9 cellular contexts compared by ENCODE assay signal in the genomic region with DNA sequence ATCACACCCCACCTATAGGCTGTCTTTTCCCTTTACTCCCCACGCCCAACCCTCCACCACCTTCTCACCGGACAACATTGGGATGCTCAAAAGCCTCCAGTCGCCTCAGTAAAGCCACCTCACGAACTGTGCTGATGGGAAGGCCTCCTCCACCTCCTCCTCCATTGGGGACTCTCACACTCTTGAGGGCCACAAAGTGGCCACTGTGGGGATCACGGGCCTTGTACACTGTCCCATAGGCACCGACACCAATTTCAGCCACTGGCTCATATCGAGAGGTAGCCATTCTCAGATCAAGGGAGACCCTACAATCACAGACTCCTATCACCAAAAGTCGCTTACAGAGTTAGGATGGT. TPM values are rescaled to one million over a fixed set of nuclear protein-coding genes. Genes with fewer than 3 reads are reported as not detected.
DNase-seq lines count a peak whose midpoint lies in the region; ATAC-seq and TF ChIP-seq lines count a peak whose summit lies in the region.
"Had no signal": no experiment of that assay in that cellular context is flagged by ENCODE, and none has a peak within 500 bp of the region (broad histone marks: within the 10 kb centered on the region; RNA-seq: fewer than 3 reads in every experiment).

No MANE protein-coding gene starts in this region.

- 13% methylated on average over 4 of the region's 8 CpGs for WGBS in suprapubic skin

- peaks cover 46% of the 10 kb centered on the region for H3K36me3 Mint-ChIP-seq in activated CD4-positive, alpha-beta T cell treated with anti-CD3 and anti-CD28 coated beads for 36 hours (ENCODE audit: low read depth)
- H3K36me3 Mint-ChIP-seq in activated naive CD8-positive, alpha-beta T cell treated with anti-CD3 and anti-CD28 coated beads for 36 hours = peaks cover 38% of the 10 kb centered on the region

- peaks cover 47% of the 10 kb centered on the region for H3K4me1 ChIP-seq in suprapubic skin

- no peak for ATAC-seq in activated CD4-positive, alpha-beta T cell treated with anti-CD3 and anti-CD28 coated beads for 36 hours
- ATAC-seq in HG02798 (IDR thresholded peaks at IDR 0.05; ENCODE audit: poor library complexity, unreplicated experiment) (no peak), HG02840 (IDR thresholded peaks at IDR 0.05; ENCODE audit: low FRiP score, unreplicated experiment) (no peak), GM21526 (IDR thresholded peaks at IDR 0.05; ENCODE audit: low FRiP score, unreplicated experiment) (no peak)

- TF ChIP-seq EP300 in suprapubic skin (IDR thresholded peaks at IDR 0.05) = no peak

- intact Hi-C loops in activated CD4-positive, alpha-beta T cell treated with anti-CD3 and anti-CD28 coated beads for 36 hours (cut with DNase I, micrococcal nuclease) = loop anchor here (5.0 to 10.0 kb wide), 4 partner anchors 96 to 1824 kb away; a partner anchor contains a TSS

- no peaks in the 10 kb centered on the region for H3K9me3 Mint-ChIP-seq in activated CD4-positive, alpha-beta T cell treated with anti-CD3 and anti-CD28 coated beads for 36 hours (ENCODE audit: low read depth)
- H3K9me3 Mint-ChIP-seq in activated naive CD8-positive, alpha-beta T cell treated with anti-CD3 and anti-CD28 coated beads for 36 hours = no peaks in the 10 kb centered on the region

- H3K36me3 ChIP-seq in kidney epithelial cell (ENCODE audit: control insufficient read depth, insufficient read depth, low read length) = peaks cover 2% of the 10 kb centered on the region
- peaks cover 32% of the 10 kb centered on the region for H3K36me3 ChIP-seq in suprapubic skin

- TF ChIP-seq CTCF in kidney epithelial cell (IDR thresholded peaks at IDR 0.05; ENCODE audit: insufficient read depth, low read length, poor library complexity, severe bottlenecking) (no peak), suprapubic skin (IDR thresholded peaks at IDR 0.05) (no peak)

- peaks cover 51% of the 10 kb centered on the region for H3K4me1 Mint-ChIP-seq in activated CD4-positive, alpha-beta T cell treated with anti-CD3 and anti-CD28 coated beads for 36 hours
- peaks cover 52% of the 10 kb centered on the region for H3K4me1 Mint-ChIP-seq in activated naive CD8-positive, alpha-beta T cell treated with anti-CD3 and anti-CD28 coated beads for 36 hours

- H3K27ac Mint-ChIP-seq in activated CD4-positive, alpha-beta T cell treated with anti-CD3 and anti-CD28 coated beads for 36 hours = peak overlapping the region; percentile 99
- H3K27ac Mint-ChIP-seq in activated naive CD8-positive, alpha-beta T cell treated with anti-CD3 and anti-CD28 coated beads for 36 hours = peak overlapping the region; percentile 100

- peak overlapping the region; percentile 90 for H3K27ac ChIP-seq in suprapubic skin

- POLR2A ChIA-PET in activated CD4-positive, alpha-beta T cell treated with anti-CD3 and anti-CD28 coated beads for 36 hours (lab: Charles Lee) = interaction anchor here (1.2 kb wide), 1 partner anchor 21 kb away, joined by 3 read pairs; a partner anchor contains a TSS

- H3K4me3 ChIP-seq in kidney epithelial cell (ENCODE audit: low read depth, low read length) = peak overlapping the region; percentile 72
- H3K4me3 ChIP-seq in suprapubic skin = peak overlapping the region; percentile 71

- H3K9me3 ChIP-seq in suprapubic skin = no peaks in the 10 kb centered on the region

- H3K27me3 Mint-ChIP-seq in activated CD4-positive, alpha-beta T cell treated with anti-CD3 and anti-CD28 coated beads for 36 hours = no peaks in the 10 kb centered on the region
- no peaks in the 10 kb centered on the region for H3K27me3 Mint-ChIP-seq in activated naive CD8-positive, alpha-beta T cell treated with anti-CD3 and anti-CD28 coated beads for 36 hours

- DNase-seq in activated CD4-positive, alpha-beta T cell treated with anti-CD3 and anti-CD28 coated beads for 36 hours = no peak
- no peak for DNase-seq in activated CD4-positive, alpha-beta T cell treated with anti-CD3 and anti-CD28 coated beads for 1 hour
- DNase-seq in activated naive CD8-positive, alpha-beta T cell treated with anti-CD3 and anti-CD28 coated beads for 36 hours = no peak
- no peak for DNase-seq in kidney epithelial cell (ENCODE audit: low read depth)
- no peak for DNase-seq in suprapubic skin (ENCODE audit: low spot score in 2 of 2)
- DNase-seq: NCI-H1092 had no signal

- H3K4me3 Mint-ChIP-seq in activated CD4-positive, alpha-beta T cell treated with anti-CD3 and anti-CD28 coated beads for 36 hours = peak overlapping the region; percentile 100
- peak overlapping the region; percentile 98 for H3K4me3 Mint-ChIP-seq in activated naive CD8-positive, alpha-beta T cell treated with anti-CD3 and anti-CD28 coated beads for 36 hours

- CTCF ChIA-PET in activated CD4-positive, alpha-beta T cell treated with anti-CD3 and anti-CD28 coated beads for 36 hours (lab: Charles Lee) = no interaction called here

- no peak for TF ChIP-seq POLR2A in suprapubic skin (IDR thresholded peaks at IDR 0.05)

- H3K27me3 ChIP-seq in kidney epithelial cell (ENCODE audit: control insufficient read depth, insufficient read depth, low read length) (no peaks in the 10 kb centered on the region), suprapubic skin (no peaks in the 10 kb centered on the region)

RNA-seq across cellular contexts. Expression of a gene that starts 0.7 kb away (rescaled TPM):
- total RNA-seq in activated CD4-positive, alpha-beta T cell treated with anti-CD3 and anti-CD28 coated beads for 36 hours = 100 to 1,000 TPM; 132 to 208 TPM
- 100 to 1,000 TPM; 275 to 304 TPM for total RNA-seq in activated naive CD8-positive, alpha-beta T cell treated with anti-CD3 and anti-CD28 coated beads for 36 hours
- total RNA-seq in kidney epithelial cell = 257 and 298 TPM in 2 replicates
- total RNA-seq in suprapubic skin = 10 to 100 TPM; 35.7 to 82.3 (median 47.0) TPM

RNA-seq across cellular contexts. Expression of a gene that starts 3.5 kb away (rescaled TPM):
- 10 to 100 TPM; 20.9 to 22.5 TPM for total RNA-seq in activated CD4-positive, alpha-beta T cell treated with anti-CD3 and anti-CD28 coated beads for 36 hours
- total RNA-seq in activated naive CD8-positive, alpha-beta T cell treated with anti-CD3 and anti-CD28 coated beads for 36 hours = 10 to 100 TPM; 18.2 to 19.2 TPM
- total RNA-seq in kidney epithelial cell (15.1 and 16.7 TPM in 2 replicates), suprapubic skin (10 to 100 TPM; 10.2 to 26.6 (median 13.1) TPM)

RNA-seq across cellular contexts. Expression of a gene that starts 6.6 kb away (rescaled TPM):
- total RNA-seq in activated CD4-positive, alpha-beta T cell treated with anti-CD3 and anti-CD28 coated beads for 36 hours = 10 to 100 TPM; 13.6 to 15.9 TPM
- 1 to 10 TPM; 5.7 TPM for total RNA-seq in activated naive CD8-positive, alpha-beta T cell treated with anti-CD3 and anti-CD28 coated beads for 36 hours
- total RNA-seq in kidney epithelial cell = 39.6 and 77.1 TPM in 2 replicates
- 10 to 100 TPM; 29.8 to 54.7 (median 36.8) TPM for total RNA-seq in suprapubic skin

RNA-seq across cellular contexts. Expression of a gene that starts 12.9 kb away (rescaled TPM):
- 10 to 100 TPM; 28.0 to 46.9 TPM for total RNA-seq in activated CD4-positive, alpha-beta T cell treated with anti-CD3 and anti-CD28 coated beads for 36 hours
- 10 to 100 TPM; 22.6 to 23.8 TPM for total RNA-seq in activated naive CD8-positive, alpha-beta T cell treated with anti-CD3 and anti-CD28 coated beads for 36 hours
- total RNA-seq in kidney epithelial cell (under 0.01 TPM in 1 of 2 replicates, not detected in the other), suprapubic skin (1 to 10 TPM in 3 of 4 donors, under 1 TPM in 1; 0.45 to 1.4 (median 1.3) TPM)

RNA-seq across cellular contexts. Expression of a gene that starts 15.5 kb away (rescaled TPM):
- total RNA-seq in activated CD4-positive, alpha-beta T cell treated with anti-CD3 and anti-CD28 coated beads for 36 hours = 1 to 10 TPM; 6.6 to 6.8 TPM
- total RNA-seq in activated naive CD8-positive, alpha-beta T cell treated with anti-CD3 and anti-CD28 coated beads for 36 hours = 10 to 100 TPM in 1 of 2 experiments, 1 to 10 TPM in 1; 9.6 to 12.0 TPM
- total RNA-seq in kidney epithelial cell (4.3 and 5.2 TPM in 2 replicates), suprapubic skin (1 to 10 TPM; 1.2 to 4.1 (median 2.0) TPM)
